In the genomic region with DNA sequence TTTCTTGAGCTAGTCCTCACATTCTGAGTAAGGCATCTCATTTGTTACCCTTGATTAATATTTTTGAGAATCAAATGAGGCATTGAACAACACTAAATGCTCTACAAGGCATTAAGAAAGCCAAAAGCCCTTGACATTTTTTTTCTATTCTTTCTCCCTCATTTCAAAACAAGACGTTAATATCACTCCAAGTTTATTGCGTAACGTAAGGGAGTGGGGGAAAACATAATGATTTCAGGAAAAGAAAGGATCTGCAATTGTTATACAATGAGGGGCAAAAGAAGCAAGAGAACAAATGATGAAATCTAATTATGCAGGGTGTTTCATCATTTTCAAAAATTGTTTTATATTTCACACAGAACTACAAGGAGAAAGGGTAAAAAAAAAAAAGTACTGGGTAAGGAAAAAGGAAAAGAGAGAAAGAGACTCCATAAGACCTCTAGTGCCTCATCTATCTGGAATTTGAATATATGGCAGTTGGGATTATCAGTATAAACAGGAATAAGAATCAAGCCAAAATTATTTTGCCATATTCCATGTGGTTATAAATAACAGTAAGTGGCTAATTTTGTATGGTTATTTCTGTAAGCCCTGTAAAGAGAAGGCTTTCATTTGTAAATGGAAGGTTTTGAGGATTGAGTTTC, we compare ENCODE assay signal across 1 cellular context.
TF ChIP-seq lines count a peak whose summit lies in the region.

No MANE protein-coding gene starts in this region.

TF ChIP-seq in GM23338, 12 proteins besides CTCF, POLR2A, EP300 and RAD21 (continued from another document):
- TF ChIP-seq, protein P1, sequence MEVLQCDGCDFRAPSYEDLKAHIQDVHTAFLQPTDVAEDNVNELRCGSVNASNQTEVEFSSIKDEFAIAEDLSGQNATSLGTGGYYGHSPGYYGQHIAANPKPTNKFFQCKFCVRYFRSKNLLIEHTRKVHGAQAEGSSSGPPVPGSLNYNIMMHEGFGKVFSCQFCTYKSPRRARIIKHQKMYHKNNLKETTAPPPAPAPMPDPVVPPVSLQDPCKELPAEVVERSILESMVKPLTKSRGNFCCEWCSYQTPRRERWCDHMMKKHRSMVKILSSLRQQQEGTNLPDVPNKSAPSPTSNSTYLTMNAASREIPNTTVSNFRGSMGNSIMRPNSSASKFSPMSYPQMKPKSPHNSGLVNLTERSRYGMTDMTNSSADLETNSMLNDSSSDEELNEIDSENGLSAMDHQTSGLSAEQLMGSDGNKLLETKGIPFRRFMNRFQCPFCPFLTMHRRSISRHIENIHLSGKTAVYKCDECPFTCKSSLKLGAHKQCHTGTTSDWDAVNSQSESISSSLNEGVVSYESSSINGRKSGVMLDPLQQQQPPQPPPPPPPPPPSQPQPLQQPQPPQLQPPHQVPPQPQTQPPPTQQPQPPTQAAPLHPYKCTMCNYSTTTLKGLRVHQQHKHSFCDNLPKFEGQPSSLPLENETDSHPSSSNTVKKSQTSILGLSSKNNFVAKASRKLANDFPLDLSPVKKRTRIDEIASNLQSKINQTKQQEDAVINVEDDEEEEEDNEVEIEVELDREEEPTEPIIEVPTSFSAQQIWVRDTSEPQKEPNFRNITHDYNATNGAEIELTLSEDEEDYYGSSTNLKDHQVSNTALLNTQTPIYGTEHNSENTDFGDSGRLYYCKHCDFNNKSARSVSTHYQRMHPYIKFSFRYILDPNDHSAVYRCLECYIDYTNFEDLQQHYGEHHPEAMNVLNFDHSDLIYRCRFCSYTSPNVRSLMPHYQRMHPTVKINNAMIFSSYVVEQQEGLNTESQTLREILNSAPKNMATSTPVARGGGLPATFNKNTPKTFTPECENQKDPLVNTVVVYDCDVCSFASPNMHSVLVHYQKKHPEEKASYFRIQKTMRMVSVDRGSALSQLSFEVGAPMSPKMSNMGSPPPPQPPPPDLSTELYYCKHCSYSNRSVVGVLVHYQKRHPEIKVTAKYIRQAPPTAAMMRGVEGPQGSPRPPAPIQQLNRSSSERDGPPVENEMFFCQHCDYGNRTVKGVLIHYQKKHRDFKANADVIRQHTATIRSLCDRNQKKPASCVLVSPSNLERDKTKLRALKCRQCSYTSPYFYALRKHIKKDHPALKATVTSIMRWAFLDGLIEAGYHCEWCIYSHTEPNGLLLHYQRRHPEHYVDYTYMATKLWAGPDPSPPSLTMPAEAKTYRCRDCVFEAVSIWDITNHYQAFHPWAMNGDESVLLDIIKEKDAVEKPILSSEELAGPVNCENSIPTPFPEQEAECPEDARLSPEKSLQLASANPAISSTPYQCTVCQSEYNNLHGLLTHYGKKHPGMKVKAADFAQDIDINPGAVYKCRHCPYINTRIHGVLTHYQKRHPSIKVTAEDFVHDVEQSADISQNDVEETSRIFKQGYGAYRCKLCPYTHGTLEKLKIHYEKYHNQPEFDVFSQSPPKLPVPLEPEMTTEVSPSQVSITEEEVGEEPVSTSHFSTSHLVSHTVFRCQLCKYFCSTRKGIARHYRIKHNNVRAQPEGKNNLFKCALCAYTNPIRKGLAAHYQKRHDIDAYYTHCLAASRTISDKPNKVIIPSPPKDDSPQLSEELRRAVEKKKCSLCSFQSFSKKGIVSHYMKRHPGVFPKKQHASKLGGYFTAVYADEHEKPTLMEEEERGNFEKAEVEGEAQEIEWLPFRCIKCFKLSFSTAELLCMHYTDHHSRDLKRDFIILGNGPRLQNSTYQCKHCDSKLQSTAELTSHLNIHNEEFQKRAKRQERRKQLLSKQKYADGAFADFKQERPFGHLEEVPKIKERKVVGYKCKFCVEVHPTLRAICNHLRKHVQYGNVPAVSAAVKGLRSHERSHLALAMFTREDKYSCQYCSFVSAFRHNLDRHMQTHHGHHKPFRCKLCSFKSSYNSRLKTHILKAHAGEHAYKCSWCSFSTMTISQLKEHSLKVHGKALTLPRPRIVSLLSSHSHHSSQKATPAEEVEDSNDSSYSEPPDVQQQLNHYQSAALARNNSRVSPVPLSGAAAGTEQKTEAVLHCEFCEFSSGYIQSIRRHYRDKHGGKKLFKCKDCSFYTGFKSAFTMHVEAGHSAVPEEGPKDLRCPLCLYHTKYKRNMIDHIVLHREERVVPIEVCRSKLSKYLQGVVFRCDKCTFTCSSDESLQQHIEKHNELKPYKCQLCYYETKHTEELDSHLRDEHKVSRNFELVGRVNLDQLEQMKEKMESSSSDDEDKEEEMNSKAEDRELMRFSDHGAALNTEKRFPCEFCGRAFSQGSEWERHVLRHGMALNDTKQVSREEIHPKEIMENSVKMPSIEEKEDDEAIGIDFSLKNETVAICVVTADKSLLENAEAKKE (CRISPR knock-in tag; IDR thresholded peaks at IDR 0.05), result no peak
- TF ChIP-seq JUNB (IDR thresholded peaks at IDR 0.05; ENCODE audit: unreplicated experiment), result no peak
- TF ChIP-seq STAT1 (IDR thresholded peaks at IDR 0.05; ENCODE audit: unreplicated experiment), result no peak
- TF ChIP-seq ZNF331 (CRISPR knock-in tag; IDR thresholded peaks at IDR 0.05; ENCODE audit: low read depth), result no peak
- TF ChIP-seq, protein P2, sequence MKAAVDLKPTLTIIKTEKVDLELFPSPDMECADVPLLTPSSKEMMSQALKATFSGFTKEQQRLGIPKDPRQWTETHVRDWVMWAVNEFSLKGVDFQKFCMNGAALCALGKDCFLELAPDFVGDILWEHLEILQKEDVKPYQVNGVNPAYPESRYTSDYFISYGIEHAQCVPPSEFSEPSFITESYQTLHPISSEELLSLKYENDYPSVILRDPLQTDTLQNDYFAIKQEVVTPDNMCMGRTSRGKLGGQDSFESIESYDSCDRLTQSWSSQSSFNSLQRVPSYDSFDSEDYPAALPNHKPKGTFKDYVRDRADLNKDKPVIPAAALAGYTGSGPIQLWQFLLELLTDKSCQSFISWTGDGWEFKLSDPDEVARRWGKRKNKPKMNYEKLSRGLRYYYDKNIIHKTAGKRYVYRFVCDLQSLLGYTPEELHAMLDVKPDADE (IDR thresholded peaks at IDR 0.05), result no peak
- TF ChIP-seq EZH2 (IDR thresholded peaks at IDR 0.05; ENCODE audit: low read depth, unreplicated experiment), result no peak
- no peak for TF ChIP-seq NANOG (IDR thresholded peaks at IDR 0.05; ENCODE audit: borderline replicate concordance)
- no peak for TF ChIP-seq ZNF114 (CRISPR knock-in tag; IDR thresholded peaks at IDR 0.05)
- TF ChIP-seq EZH2phosphoT487 (IDR thresholded peaks at IDR 0.05; ENCODE audit: unreplicated experiment), result no peak
- TF ChIP-seq, protein P3, sequence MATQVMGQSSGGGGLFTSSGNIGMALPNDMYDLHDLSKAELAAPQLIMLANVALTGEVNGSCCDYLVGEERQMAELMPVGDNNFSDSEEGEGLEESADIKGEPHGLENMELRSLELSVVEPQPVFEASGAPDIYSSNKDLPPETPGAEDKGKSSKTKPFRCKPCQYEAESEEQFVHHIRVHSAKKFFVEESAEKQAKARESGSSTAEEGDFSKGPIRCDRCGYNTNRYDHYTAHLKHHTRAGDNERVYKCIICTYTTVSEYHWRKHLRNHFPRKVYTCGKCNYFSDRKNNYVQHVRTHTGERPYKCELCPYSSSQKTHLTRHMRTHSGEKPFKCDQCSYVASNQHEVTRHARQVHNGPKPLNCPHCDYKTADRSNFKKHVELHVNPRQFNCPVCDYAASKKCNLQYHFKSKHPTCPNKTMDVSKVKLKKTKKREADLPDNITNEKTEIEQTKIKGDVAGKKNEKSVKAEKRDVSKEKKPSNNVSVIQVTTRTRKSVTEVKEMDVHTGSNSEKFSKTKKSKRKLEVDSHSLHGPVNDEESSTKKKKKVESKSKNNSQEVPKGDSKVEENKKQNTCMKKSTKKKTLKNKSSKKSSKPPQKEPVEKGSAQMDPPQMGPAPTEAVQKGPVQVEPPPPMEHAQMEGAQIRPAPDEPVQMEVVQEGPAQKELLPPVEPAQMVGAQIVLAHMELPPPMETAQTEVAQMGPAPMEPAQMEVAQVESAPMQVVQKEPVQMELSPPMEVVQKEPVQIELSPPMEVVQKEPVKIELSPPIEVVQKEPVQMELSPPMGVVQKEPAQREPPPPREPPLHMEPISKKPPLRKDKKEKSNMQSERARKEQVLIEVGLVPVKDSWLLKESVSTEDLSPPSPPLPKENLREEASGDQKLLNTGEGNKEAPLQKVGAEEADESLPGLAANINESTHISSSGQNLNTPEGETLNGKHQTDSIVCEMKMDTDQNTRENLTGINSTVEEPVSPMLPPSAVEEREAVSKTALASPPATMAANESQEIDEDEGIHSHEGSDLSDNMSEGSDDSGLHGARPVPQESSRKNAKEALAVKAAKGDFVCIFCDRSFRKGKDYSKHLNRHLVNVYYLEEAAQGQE (IDR thresholded peaks at IDR 0.05; ENCODE audit: unreplicated experiment), result no peak
